In genomic region chr5:90334746-90335145, GRCh38 we compare ENCODE assay signal across 9 cellular contexts.
"Had no signal": no experiment of that assay in that cellular context is flagged by ENCODE, and none has a peak within 500 bp of the region (broad histone marks: within the 10 kb centered on the region; RNA-seq: fewer than 3 reads in every experiment).

No MANE protein-coding gene starts in this region.

- H3K9ac ChIP-seq: GM23248 had no signal

- ATAC-seq: K562 had no signal

- H2AFZ ChIP-seq: GM23248 had no signal

- H3K9me3 Mint-ChIP-seq: H9 had no signal

- H3K4me3 ChIP-seq: GM23248, K562 had no signal

- H3K4me3 Mint-ChIP-seq: H9 had no signal

- DNase-seq: GM23248, GOT3, H9, HCEC 1CT, IMR-90, KG1 had no signal

- H3K27ac Mint-ChIP-seq: H9 had no signal

- H3K27ac ChIP-seq: GM23248 had no signal

- FAIRE-seq: H54, HTR-8/SVneo, K562 had no signal
